In the genomic region with DNA sequence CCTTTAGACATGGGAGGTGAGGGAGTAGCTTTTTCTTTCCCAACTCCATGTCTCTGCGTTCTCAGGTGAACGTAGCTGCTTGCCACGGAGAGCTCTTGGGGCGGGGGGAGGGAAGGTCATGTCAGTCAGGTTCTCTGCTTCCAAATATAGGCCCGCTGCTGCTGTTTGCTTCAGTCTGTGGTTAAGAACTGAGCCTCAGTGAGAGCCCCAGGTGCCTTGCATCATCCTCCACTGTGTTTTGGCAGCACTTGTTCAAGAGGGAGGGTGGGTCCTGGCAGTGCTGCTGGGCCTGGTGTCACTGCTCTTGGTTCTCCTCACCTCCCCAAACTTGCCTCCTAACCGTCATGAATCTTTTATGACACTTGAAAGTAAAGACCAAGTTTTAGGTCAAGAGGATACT, we compare ENCODE assay signal across 8 cellular contexts. TPM values are rescaled to one million over a fixed set of nuclear protein-coding genes. Genes with fewer than 3 reads are reported as not detected.
DNase-seq lines count a peak whose midpoint lies in the region; ATAC-seq lines count a peak whose summit lies in the region.

No MANE protein-coding gene starts in this region.

- no peaks in the 10 kb centered on the region for H4K20me1 ChIP-seq in BLaER1

- peak overlapping the region; percentile 32; the same call in 1 of the 2 replicates for H3K4me3 ChIP-seq in BLaER1
- H3K4me3 ChIP-seq in H7 (ENCODE audit: insufficient read depth, low read depth, low read length): no peak overlapping the region

- peaks cover 18% of the 10 kb centered on the region for H3K36me3 ChIP-seq in BLaER1
- H3K36me3 ChIP-seq in KOPT-K1 (ENCODE audit: insufficient read depth, low read length): peaks cover 33% of the 10 kb centered on the region
- peaks cover 4% of the 10 kb centered on the region for H3K36me3 ChIP-seq in H7 (replicated peaks; ENCODE audit: control insufficient read depth, insufficient read depth, low read length)

- DNase-seq in activated T-helper 9 cell treated with anti-CD3 and anti-CD28 coated beads, Interleukin-2, amount 50 U/mL, for 16 hours (ENCODE audit: low read depth): peak; percentile 16
- peak; percentile 66 for DNase-seq in stimulated activated naive CD8-positive, alpha-beta T cell treated with anti-CD3 and anti-CD28 coated beads, Interleukin-15, Interleukin-2, amounts not matched to agents 100 U/mL and 50 U/mL, for 24 hours
- DNase-seq in SIG-M5 treated with dmso at 0.1 percent for 504 hours (lab: John Stamatoyannopoulos, UW; ENCODE audit: unreplicated experiment): no peak
- no peak for DNase-seq in H7
- DNase-seq in NCI-H1694 treated with DMSO at 0.1 percent for 48 hours (lab: John Stamatoyannopoulos, UW): no peak

- H3K4me2 ChIP-seq in BLaER1: peak overlapping the region; percentile 86

- peak overlapping the region; percentile 68 for H3K9ac ChIP-seq in BLaER1

- H3K9me3 ChIP-seq in BLaER1 (no peaks in the 10 kb centered on the region), KOPT-K1 (ENCODE audit: insufficient read depth, low read length, poor library complexity, severe bottlenecking) (no peaks in the 10 kb centered on the region)

- H3K27me3 ChIP-seq in BLaER1 (no peaks in the 10 kb centered on the region), H7 (ENCODE audit: control insufficient read depth, insufficient read depth, low read length) (no peaks in the 10 kb centered on the region)

- ATAC-seq in GM21447 (IDR thresholded peaks at IDR 0.05; ENCODE audit: unreplicated experiment): peak; percentile 97
- ATAC-seq in stimulated activated naive CD8-positive, alpha-beta T cell treated with anti-CD3 and anti-CD28 coated beads, Interleukin-15, Interleukin-2, amounts not matched to agents 100 U/mL and 50 U/mL, for 24 hours: peak; percentile 84

- peak overlapping the region; percentile 90 for H3K27ac ChIP-seq in BLaER1
- H3K27ac ChIP-seq in KOPT-K1 (ENCODE audit: low read depth, low read length, poor library complexity, severe bottlenecking): peak overlapping the region; percentile 95

- H3K4me1 ChIP-seq in BLaER1: peaks cover 48% of the 10 kb centered on the region

RNA-seq across cellular contexts. Expression of gene HADH, which starts 46.6 kb away (rescaled TPM):
- total RNA-seq in H7 (2014; rRNA removed; shearing (Covaris generic)): 14.5 and 17.7 TPM in 2 replicates

Comparison
In these comparisons a context has a peak if more than half of its experiments do, and no peak if none do; other contexts are left out.
1. DNase-seq: peak in activated T-helper 9 cell treated with anti-CD3 and anti-CD28 coated beads, Interleukin-2, amount 50 U/mL, for 16 hours (single experiment) and stimulated activated naive CD8-positive, alpha-beta T cell treated with anti-CD3 and anti-CD28 coated beads, Interleukin-15, Interleukin-2, amounts not matched to agents 100 U/mL and 50 U/mL, for 24 hours (single experiment); none in SIG-M5 treated with dmso at 0.1 percent for 504 hours (single experiment), H7 (single experiment) and NCI-H1694 treated with DMSO at 0.1 percent for 48 hours (single experiment).